9 cellular contexts compared by ENCODE assay signal in the genomic region with DNA sequence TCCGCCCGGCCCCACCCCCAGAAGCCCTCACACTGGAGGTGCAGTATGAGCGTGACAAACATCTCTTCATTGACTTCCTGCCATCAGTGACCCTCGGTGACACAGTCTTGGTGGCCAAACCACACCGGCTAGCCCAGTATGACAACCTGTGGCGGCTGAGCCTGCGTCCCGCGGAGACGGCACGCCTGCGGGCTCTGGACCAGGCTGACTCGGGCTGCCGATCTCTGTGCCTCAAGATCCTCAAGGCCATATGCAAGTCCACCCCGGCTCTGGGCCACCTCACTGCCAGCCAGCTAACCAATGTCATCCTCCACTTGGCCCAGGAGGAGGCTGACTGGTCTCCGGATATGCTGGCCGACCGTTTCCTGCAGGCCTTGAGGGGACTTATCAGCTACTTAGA.
"Had no signal": no experiment of that assay in that cellular context is flagged by ENCODE, and none has a peak within 500 bp of the region (broad histone marks: within the 10 kb centered on the region; RNA-seq: fewer than 3 reads in every experiment).

No MANE protein-coding gene starts in this region.

- DNase-seq: activated CD4-positive, alpha-beta T cell treated with anti-CD3 and anti-CD28 coated beads for 1 hour; mesenchymal stem cell; T1000; upper lobe of right lung had no signal

- H3K27ac ChIP-seq: left lung, thoracic aorta, upper lobe of right lung, VCaP had no signal

- H3K9me3 ChIP-seq: left lung, stomach, thoracic aorta, upper lobe of right lung had no signal

- H3K4me3 ChIP-seq: left lung, stomach, thoracic aorta, upper lobe of right lung had no signal

- H3K27me3 ChIP-seq: dorsolateral prefrontal cortex, left lung, stomach, upper lobe of right lung had no signal
